9 cellular contexts compared by ENCODE assay signal in the genomic region with DNA sequence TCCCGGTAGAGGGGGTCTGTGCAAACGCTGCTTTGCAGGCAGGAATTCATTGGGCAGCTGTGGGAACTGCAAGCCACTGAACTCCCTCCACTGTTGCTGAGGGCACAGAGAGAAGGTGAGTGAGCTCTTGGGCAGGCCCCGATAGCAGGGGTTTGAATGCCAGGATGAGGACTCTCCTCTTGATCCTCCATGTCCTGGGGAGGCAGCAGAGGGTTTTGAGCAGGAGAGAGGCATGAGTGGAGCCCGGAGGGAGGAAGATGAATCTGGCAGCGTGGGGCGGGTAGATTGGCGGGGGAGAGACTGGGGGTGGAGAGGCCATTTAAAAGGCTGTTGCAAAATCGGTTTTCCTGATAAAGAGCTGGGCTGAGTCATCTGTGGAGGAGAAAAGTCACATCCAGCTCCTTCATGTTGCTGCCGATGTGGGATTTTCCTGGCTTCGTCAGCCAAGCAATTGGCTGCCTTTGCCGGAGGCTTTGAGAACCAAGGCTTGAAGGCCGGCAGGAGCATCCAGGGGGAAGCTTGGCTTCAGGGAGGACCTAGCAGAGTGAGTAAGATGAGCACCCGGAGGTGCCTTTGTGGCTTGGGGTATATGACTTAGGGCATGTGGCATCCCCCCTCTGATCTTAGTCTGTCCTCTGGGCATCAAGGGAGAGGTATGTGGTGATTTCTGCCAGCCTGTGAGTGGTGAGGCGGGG. TPM values are rescaled to one million over a fixed set of nuclear protein-coding genes. Genes with fewer than 3 reads are reported as not detected.
A peak's percentile ranks its signal among the peaks of the same experiment; 100 is the strongest.
DNase-seq lines count a peak whose midpoint lies in the region; ATAC-seq and TF ChIP-seq lines count a peak whose summit lies in the region.
"Had no signal": no experiment of that assay in that cellular context is flagged by ENCODE, and none has a peak within 500 bp of the region (broad histone marks: within the 10 kb centered on the region; RNA-seq: fewer than 3 reads in every experiment).

A gene with protein sequence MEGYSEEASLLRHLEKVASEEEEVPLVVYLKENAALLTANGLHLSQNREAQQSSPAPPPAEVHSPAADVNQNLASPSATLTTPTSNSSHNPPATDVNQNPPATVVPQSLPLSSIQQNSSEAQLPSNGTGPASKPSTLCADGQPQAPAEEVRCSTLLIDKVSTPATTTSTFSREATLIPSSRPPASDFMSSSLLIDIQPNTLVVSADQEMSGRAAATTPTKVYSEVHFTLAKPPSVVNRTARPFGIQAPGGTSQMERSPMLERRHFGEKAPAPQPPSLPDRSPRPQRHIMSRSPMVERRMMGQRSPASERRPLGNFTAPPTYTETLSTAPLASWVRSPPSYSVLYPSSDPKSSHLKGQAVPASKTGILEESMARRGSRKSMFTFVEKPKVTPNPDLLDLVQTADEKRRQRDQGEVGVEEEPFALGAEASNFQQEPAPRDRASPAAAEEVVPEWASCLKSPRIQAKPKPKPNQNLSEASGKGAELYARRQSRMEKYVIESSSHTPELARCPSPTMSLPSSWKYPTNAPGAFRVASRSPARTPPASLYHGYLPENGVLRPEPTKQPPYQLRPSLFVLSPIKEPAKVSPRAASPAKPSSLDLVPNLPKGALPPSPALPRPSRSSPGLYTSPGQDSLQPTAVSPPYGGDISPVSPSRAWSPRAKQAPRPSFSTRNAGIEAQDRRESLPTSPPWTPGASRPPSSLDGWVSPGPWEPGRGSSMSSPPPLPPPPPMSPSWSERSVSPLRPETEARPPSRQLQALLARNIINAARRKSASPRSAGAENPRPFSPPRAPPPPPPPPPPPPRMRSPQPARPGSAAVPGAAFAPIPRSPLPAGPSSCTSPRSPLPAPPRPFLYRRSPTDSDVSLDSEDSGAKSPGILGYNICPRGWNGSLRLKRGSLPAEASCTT (plus strand): TSS at position 350 of the 695 bp plus-strand sequence. CDS start 7,616 bp downstream, outside the sequence.

- TF ChIP-seq CTCF in WTC11 (IDR thresholded peaks at IDR 0.05), result no peak
- no peak for TF ChIP-seq CTCF in gastrocnemius medialis (IDR thresholded peaks at IDR 0.05 in 4 of 5, conservative IDR thresholded peaks at IDR 0.05 in 1 of 5)

- in situ Hi-C loops in gastrocnemius medialis (cut with MboI; ENCODE audit: low sequenced_read_pairs in 4 of 4), result no loop called here

- peak within 1 kb of the TSS; percentile 96 to 100 (median 100) for H3K27ac ChIP-seq in gastrocnemius medialis
- H3K27ac ChIP-seq: KMS-11 had no signal

- ATAC-seq in WTC11 (peak; percentile 13), left ventricle myocardium superior (peak; percentile 67), gastrocnemius medialis (peak; percentile 50 to 64), GM18498 (IDR thresholded peaks at IDR 0.05; ENCODE audit: unreplicated experiment) (no peak)

- no peaks in the 10 kb centered on the region for H3K36me3 ChIP-seq in gastrocnemius medialis

- H3K9me3 Mint-ChIP-seq in WTC11, result no peaks in the 10 kb centered on the region

- intact Hi-C loops in left ventricle myocardium superior (cut with micrococcal nuclease) (no loop called here), gastrocnemius medialis (cut with DNase I; ENCODE audit: low total_unique reads) (no loop called here)

- POLR2A ChIA-PET in WTC11 (lab: Charles Lee), result no interaction called here

- H3K4me1 Mint-ChIP-seq in WTC11, result peaks cover 43% of the 10 kb centered on the region

- H3K36me3 Mint-ChIP-seq in WTC11, result no peaks in the 10 kb centered on the region

- H3K4me3 ChIP-seq in gastrocnemius medialis, result peak within 1 kb of the TSS; percentile 10 to 45 (median 20)

- H3K9me3 ChIP-seq in gastrocnemius medialis, result no peaks in the 10 kb centered on the region

- TF ChIP-seq POLR2A in gastrocnemius medialis (IDR thresholded peaks at IDR 0.05), result no peak

- CTCF ChIA-PET in WTC11 (lab: Charles Lee), result interaction anchor here (0.6 to 1.8 kb wide), 6 partner anchors 16 to 181 kb away, joined by 3 to 5 read pairs (median 4); a partner anchor contains a TSS

- H3K27me3 ChIP-seq in gastrocnemius medialis, result no peaks in the 10 kb centered on the region

- no peaks in the 10 kb centered on the region for H3K27me3 Mint-ChIP-seq in WTC11 (ENCODE audit: low read depth)

- H3K4me3 Mint-ChIP-seq in WTC11, result no peak within 1 kb of the TSS

- peak within 1 kb of the TSS; percentile 85 for H3K27ac Mint-ChIP-seq in WTC11

- peaks cover 94 to 96% of the 10 kb centered on the region in 2 donors for H3K4me1 ChIP-seq in gastrocnemius medialis

- DNase-seq in HCEC 1CT, result peak; percentile 89
- no peak for DNase-seq in WTC11 (ENCODE audit: low spot score)
- DNase-seq in left ventricle myocardium superior, result peak; percentile 80
- peak; percentile 59 to 78 for DNase-seq in gastrocnemius medialis
- no peak for DNase-seq in pons (ENCODE audit: low spot score)
- DNase-seq in activated CD4-positive, alpha-beta T cell treated with anti-CD3 and anti-CD28 coated beads for 48 hours, result no peak
- no peak for DNase-seq in activated CD4-positive, alpha-beta T cell treated with anti-CD3 and anti-CD28 coated beads, Interleukin-2, amount 50 U/mL, for 4 hours

TF ChIP-seq in WTC11, 78 proteins besides CTCF, POLR2A, EP300 and RAD21 (continues in another document):
- TF ChIP-seq, protein P1, sequence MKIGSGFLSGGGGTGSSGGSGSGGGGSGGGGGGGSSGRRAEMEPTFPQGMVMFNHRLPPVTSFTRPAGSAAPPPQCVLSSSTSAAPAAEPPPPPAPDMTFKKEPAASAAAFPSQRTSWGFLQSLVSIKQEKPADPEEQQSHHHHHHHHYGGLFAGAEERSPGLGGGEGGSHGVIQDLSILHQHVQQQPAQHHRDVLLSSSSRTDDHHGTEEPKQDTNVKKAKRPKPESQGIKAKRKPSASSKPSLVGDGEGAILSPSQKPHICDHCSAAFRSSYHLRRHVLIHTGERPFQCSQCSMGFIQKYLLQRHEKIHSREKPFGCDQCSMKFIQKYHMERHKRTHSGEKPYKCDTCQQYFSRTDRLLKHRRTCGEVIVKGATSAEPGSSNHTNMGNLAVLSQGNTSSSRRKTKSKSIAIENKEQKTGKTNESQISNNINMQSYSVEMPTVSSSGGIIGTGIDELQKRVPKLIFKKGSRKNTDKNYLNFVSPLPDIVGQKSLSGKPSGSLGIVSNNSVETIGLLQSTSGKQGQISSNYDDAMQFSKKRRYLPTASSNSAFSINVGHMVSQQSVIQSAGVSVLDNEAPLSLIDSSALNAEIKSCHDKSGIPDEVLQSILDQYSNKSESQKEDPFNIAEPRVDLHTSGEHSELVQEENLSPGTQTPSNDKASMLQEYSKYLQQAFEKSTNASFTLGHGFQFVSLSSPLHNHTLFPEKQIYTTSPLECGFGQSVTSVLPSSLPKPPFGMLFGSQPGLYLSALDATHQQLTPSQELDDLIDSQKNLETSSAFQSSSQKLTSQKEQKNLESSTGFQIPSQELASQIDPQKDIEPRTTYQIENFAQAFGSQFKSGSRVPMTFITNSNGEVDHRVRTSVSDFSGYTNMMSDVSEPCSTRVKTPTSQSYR (CRISPR knock-in tag; IDR thresholded peaks at IDR 0.05), result no peak
- TF ChIP-seq TEAD1 (CRISPR knock-in tag; IDR thresholded peaks at IDR 0.05) (no peak), FOXJ3 (CRISPR knock-in tag; IDR thresholded peaks at IDR 0.05; ENCODE audit: borderline replicate concordance) (no peak), ZNF671 (CRISPR knock-in tag; IDR thresholded peaks at IDR 0.05) (no peak)
- TF ChIP-seq, protein P2, sequence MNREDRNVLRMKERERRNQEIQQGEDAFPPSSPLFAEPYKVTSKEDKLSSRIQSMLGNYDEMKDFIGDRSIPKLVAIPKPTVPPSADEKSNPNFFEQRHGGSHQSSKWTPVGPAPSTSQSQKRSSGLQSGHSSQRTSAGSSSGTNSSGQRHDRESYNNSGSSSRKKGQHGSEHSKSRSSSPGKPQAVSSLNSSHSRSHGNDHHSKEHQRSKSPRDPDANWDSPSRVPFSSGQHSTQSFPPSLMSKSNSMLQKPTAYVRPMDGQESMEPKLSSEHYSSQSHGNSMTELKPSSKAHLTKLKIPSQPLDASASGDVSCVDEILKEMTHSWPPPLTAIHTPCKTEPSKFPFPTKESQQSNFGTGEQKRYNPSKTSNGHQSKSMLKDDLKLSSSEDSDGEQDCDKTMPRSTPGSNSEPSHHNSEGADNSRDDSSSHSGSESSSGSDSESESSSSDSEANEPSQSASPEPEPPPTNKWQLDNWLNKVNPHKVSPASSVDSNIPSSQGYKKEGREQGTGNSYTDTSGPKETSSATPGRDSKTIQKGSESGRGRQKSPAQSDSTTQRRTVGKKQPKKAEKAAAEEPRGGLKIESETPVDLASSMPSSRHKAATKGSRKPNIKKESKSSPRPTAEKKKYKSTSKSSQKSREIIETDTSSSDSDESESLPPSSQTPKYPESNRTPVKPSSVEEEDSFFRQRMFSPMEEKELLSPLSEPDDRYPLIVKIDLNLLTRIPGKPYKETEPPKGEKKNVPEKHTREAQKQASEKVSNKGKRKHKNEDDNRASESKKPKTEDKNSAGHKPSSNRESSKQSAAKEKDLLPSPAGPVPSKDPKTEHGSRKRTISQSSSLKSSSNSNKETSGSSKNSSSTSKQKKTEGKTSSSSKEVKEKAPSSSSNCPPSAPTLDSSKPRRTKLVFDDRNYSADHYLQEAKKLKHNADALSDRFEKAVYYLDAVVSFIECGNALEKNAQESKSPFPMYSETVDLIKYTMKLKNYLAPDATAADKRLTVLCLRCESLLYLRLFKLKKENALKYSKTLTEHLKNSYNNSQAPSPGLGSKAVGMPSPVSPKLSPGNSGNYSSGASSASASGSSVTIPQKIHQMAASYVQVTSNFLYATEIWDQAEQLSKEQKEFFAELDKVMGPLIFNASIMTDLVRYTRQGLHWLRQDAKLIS (CRISPR knock-in tag; IDR thresholded peaks at IDR 0.05; ENCODE audit: borderline replicate concordance), result no peak
- TF ChIP-seq, protein P3, sequence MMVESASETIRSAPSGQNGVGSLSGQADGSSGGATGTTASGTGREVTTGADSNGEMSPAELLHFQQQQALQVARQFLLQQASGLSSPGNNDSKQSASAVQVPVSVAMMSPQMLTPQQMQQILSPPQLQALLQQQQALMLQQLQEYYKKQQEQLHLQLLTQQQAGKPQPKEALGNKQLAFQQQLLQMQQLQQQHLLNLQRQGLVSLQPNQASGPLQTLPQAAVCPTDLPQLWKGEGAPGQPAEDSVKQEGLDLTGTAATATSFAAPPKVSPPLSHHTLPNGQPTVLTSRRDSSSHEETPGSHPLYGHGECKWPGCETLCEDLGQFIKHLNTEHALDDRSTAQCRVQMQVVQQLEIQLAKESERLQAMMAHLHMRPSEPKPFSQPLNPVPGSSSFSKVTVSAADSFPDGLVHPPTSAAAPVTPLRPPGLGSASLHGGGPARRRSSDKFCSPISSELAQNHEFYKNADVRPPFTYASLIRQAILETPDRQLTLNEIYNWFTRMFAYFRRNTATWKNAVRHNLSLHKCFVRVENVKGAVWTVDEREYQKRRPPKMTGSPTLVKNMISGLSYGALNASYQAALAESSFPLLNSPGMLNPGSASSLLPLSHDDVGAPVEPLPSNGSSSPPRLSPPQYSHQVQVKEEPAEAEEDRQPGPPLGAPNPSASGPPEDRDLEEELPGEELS (CRISPR knock-in tag; IDR thresholded peaks at IDR 0.05), result no peak

RNA-seq across cellular contexts. Expression of the gene that starts here (rescaled TPM):
- total RNA-seq in WTC11 (2021) (2.1 to 2.7 TPM (median 2.6 TPM) in 3 replicates), left ventricle myocardium superior (675 TPM), gastrocnemius medialis (100 to 1,000 TPM; 419 to 569 (median 539) TPM)

Comparison
In these comparisons a context has a peak if more than half of its experiments do, and no peak if none do; other contexts are left out.
1. RNA of the gene that starts here (total RNA-seq): 675 TPM in left ventricle myocardium superior (single experiment) and 419 to 569 TPM in gastrocnemius medialis; 2.1 to 2.7 TPM in WTC11; every median in the first group is over 100 times any median in the second.
2. DNase-seq: peak in HCEC 1CT (single experiment), left ventricle myocardium superior (single experiment) and gastrocnemius medialis (2 of 2); none in WTC11 (single experiment), pons (single experiment), activated CD4-positive, alpha-beta T cell treated with anti-CD3 and anti-CD28 coated beads for 48 hours (single experiment) and activated CD4-positive, alpha-beta T cell treated with anti-CD3 and anti-CD28 coated beads, Interleukin-2, amount 50 U/mL, for 4 hours (0 of 2).